14 cellular contexts compared by ENCODE assay signal in the genomic region with DNA sequence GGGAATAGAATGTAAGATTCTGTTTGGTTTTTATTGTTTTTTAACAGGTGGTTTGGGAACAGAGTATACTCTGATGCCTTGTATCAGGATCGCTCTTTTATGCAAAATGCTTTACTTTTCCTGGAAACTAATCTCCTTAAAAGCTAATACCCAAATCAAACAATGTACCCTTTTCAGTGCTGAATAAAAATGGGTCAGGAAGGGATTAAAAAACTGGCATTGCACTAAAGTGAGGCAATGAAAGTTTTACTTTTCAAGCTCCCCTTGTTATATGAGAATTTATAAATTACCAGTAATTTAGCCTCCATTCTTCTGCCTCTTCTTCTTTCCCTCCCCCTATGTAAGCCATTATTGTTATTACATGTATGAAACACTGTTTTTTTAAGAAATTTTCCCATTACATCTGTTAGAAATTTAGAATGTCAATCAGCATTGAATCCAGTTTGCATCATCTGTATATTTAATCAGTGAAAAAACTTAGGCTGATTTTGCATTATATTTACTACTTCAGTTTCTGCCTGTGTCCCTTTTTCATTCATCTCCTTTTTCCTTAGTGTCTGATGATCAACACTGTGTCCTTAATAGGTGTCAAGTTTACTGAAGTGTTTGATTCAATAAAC.
A peak's percentile ranks its signal among the peaks of the same experiment; 100 is the strongest.
DNase-seq lines count a peak whose midpoint lies in the region; ATAC-seq and TF ChIP-seq lines count a peak whose summit lies in the region.
"Had no signal": no experiment of that assay in that cellular context is flagged by ENCODE, and none has a peak within 500 bp of the region (broad histone marks: within the 10 kb centered on the region; RNA-seq: fewer than 3 reads in every experiment).

No MANE protein-coding gene starts in this region.

- H3K27me3 Mint-ChIP-seq in neural progenitor cell (ENCODE audit: insufficient read depth, low read depth): no peaks in the 10 kb centered on the region
- H3K27me3 Mint-ChIP-seq: CD8-positive, alpha-beta memory T cell had no signal

- H3K27ac Mint-ChIP-seq in neural progenitor cell: no peak overlapping the region
- H3K27ac Mint-ChIP-seq: CD14-positive monocyte; CD8-positive, alpha-beta memory T cell; HFFc6 had no signal

- H3K79me2 ChIP-seq in neural progenitor cell (ENCODE audit: low read depth): no peaks in the 10 kb centered on the region

- H3K4me3 ChIP-seq in adipocyte (ENCODE audit: low read length) (no peak overlapping the region), neural progenitor cell (no peak overlapping the region)
- H3K4me3 ChIP-seq: A549 had no signal

- H3K36me3 ChIP-seq in adipocyte (ENCODE audit: control insufficient read depth, insufficient read depth, low read length, severe bottlenecking) (no peaks in the 10 kb centered on the region), neural progenitor cell (no peaks in the 10 kb centered on the region)

- H3K27ac ChIP-seq in neural progenitor cell: no peak overlapping the region
- H3K27ac ChIP-seq: A549, HL-60 had no signal

- peaks cover 16% of the 10 kb centered on the region for H3K4me1 ChIP-seq in adipocyte (ENCODE audit: control insufficient read depth, insufficient read depth, low read length)
- peaks cover 8% of the 10 kb centered on the region for H3K4me1 ChIP-seq in neural progenitor cell
- H3K4me1 ChIP-seq: Caco-2 had no signal

- H3K9ac ChIP-seq in adipocyte (ENCODE audit: low read length) (no peak overlapping the region), neural progenitor cell (no peak overlapping the region)

- no peaks in the 10 kb centered on the region for H3K9me3 Mint-ChIP-seq in neural progenitor cell
- H3K9me3 Mint-ChIP-seq: CD14-positive monocyte; CD8-positive, alpha-beta memory T cell; HFFc6 had no signal

- ATAC-seq in left lobe of liver: no peak
- ATAC-seq: A549 had no signal

- H3F3A ChIP-seq in neural progenitor cell (ENCODE audit: low read depth): no peaks in the 10 kb centered on the region

- peaks cover 3% of the 10 kb centered on the region for H4K20me1 ChIP-seq in neural progenitor cell (ENCODE audit: low read depth)

- DNase-seq in adipocyte (ENCODE audit: low read depth) (peak; percentile 56), fibroblast of peridontal ligament (ENCODE audit: extremely low read depth) (peak; percentile 66), neural progenitor cell (ENCODE audit: low spot score) (no peak), ureter (ENCODE audit: low spot score) (no peak), NCI-H510A (lab: John Stamatoyannopoulos, UW) (no peak), left lobe of liver (ENCODE audit: low spot score) (no peak)
- DNase-seq: Caco-2; CD8-positive, alpha-beta memory T cell; DMS53; HCEC 1CT; HFFc6 had no signal

- H2AFZ ChIP-seq in neural progenitor cell (replicated peaks): no peak overlapping the region

- H3K27me3 ChIP-seq in adipocyte (replicated peaks; ENCODE audit: control insufficient read depth, insufficient read depth, low read length): no peaks in the 10 kb centered on the region
- no peaks in the 10 kb centered on the region for H3K27me3 ChIP-seq in neural progenitor cell

- peak overlapping the region; percentile 3 for H3K4me2 ChIP-seq in neural progenitor cell
- H3K4me2 ChIP-seq: A549 had no signal

- no peak overlapping the region for H3K4me3 Mint-ChIP-seq in neural progenitor cell
- H3K4me3 Mint-ChIP-seq: CD14-positive monocyte; CD8-positive, alpha-beta memory T cell; HFFc6 had no signal

- peaks cover 7% of the 10 kb centered on the region for H3K4me1 Mint-ChIP-seq in neural progenitor cell
- H3K4me1 Mint-ChIP-seq: CD14-positive monocyte had no signal

- H3K9me3 ChIP-seq in adipocyte (ENCODE audit: control insufficient read depth, low read length): no peaks in the 10 kb centered on the region
- no peaks in the 10 kb centered on the region for H3K9me3 ChIP-seq in neural progenitor cell (ENCODE audit: low read depth)
- H3K9me3 ChIP-seq: A549, Caco-2 had no signal

- no peaks in the 10 kb centered on the region for H3K36me3 Mint-ChIP-seq in neural progenitor cell

- no peak for TF ChIP-seq CTCF in neural progenitor cell (IDR thresholded peaks at IDR 0.05)

Comparison
In these comparisons a context has a peak if more than half of its experiments do, and no peak if none do; other contexts are left out.
1. DNase-seq: peak in adipocyte (single experiment) and fibroblast of peridontal ligament (single experiment); none in neural progenitor cell (single experiment), ureter (single experiment), NCI-H510A (single experiment) and left lobe of liver (single experiment).